In genomic region chr3:129628169-129628522, GRCh38 we compare ENCODE assay signal across 8 cellular contexts. TPM values are rescaled to one million over a fixed set of nuclear protein-coding genes. Genes with fewer than 3 reads are reported as not detected.
DNase-seq lines count a peak whose midpoint lies in the region; ATAC-seq and TF ChIP-seq lines count a peak whose summit lies in the region.

No MANE protein-coding gene starts in this region.

- no peak overlapping the region for H2AFZ ChIP-seq in OCI-LY3 (ENCODE audit: low read depth, low read length)

- DNase-seq in AML-193 (lab: John Stamatoyannopoulos, UW) = peak; percentile 94 to 98
- no peak for DNase-seq in endothelial cell (ENCODE audit: low spot score)
- DNase-seq in NCI-H2081 (lab: John Stamatoyannopoulos, UW) = no peak
- no peak for DNase-seq in D341Med (ENCODE audit: low spot score)
- no peak for DNase-seq in erythroblast (lab: John Stamatoyannopoulos, UW)

- H3K27ac ChIP-seq in OCI-LY3 (ENCODE audit: low read length) = no peak overlapping the region

- peak overlapping the region; percentile 91 for H3K4me3 Mint-ChIP-seq in endothelial cell (ENCODE audit: unreplicated experiment)
- H3K4me3 Mint-ChIP-seq in nephron = peak overlapping the region; percentile 86 to 89 (median 88)

- H3K9me3 Mint-ChIP-seq in endothelial cell (ENCODE audit: unreplicated experiment) = no peaks in the 10 kb centered on the region
- H3K9me3 Mint-ChIP-seq in nephron = no peaks in the 10 kb centered on the region

- peak overlapping the region; percentile 84 for H3K4me2 ChIP-seq in OCI-LY3 (ENCODE audit: low read length)

- TF ChIP-seq CTCF in OCI-LY3 (IDR thresholded peaks at IDR 0.05; ENCODE audit: low read depth, low read length) = no peak
- peak; percentile 13 for TF ChIP-seq CTCF in endothelial cell (IDR thresholded peaks at IDR 0.05; ENCODE audit: unreplicated experiment)
- TF ChIP-seq CTCF in nephron (IDR thresholded peaks at IDR 0.05; ENCODE audit: unreplicated experiment in 3 of 3) = no peak

- peaks cover 8% of the 10 kb centered on the region for H3K4me1 ChIP-seq in OCI-LY3 (ENCODE audit: low read length)

- H3K79me2 ChIP-seq in OCI-LY3 (ENCODE audit: low read length) = no peaks in the 10 kb centered on the region

- peaks cover 21% of the 10 kb centered on the region for H3K27me3 Mint-ChIP-seq in endothelial cell (ENCODE audit: unreplicated experiment)
- no peaks in the 10 kb centered on the region for H3K27me3 Mint-ChIP-seq in nephron (ENCODE audit: low read depth)

- H4K20me1 ChIP-seq in OCI-LY3 (ENCODE audit: insufficient read depth, low read length) = no peaks in the 10 kb centered on the region

- peak overlapping the region; percentile 92 for H3K4me3 ChIP-seq in OCI-LY3 (ENCODE audit: low read length)

- H3K9me3 ChIP-seq in OCI-LY3 (ENCODE audit: insufficient read depth, low read length) = no peaks in the 10 kb centered on the region

- H3K9ac ChIP-seq in OCI-LY3 (ENCODE audit: low read length) = peak overlapping the region; percentile 85

- H3K4me1 Mint-ChIP-seq in endothelial cell (ENCODE audit: unreplicated experiment) (peaks cover 38% of the 10 kb centered on the region), nephron (peaks cover 24% of the 10 kb centered on the region)

- ATAC-seq in GM18873 (IDR thresholded peaks at IDR 0.05; ENCODE audit: low FRiP score, unreplicated experiment) = no peak

- H3K36me3 ChIP-seq in OCI-LY3 (replicated peaks; ENCODE audit: low read depth, low read length) = no peaks in the 10 kb centered on the region

- no peaks in the 10 kb centered on the region for H3K27me3 ChIP-seq in OCI-LY3 (ENCODE audit: low read depth, low read length)

- TF ChIP-seq POLR2A in erythroblast (IDR thresholded peaks at IDR 0.05; ENCODE audit: low read length) = no peak

- H3K27ac Mint-ChIP-seq in endothelial cell (ENCODE audit: unreplicated experiment) = peak overlapping the region; percentile 97
- peak overlapping the region; percentile 84 to 91 (median 90) for H3K27ac Mint-ChIP-seq in nephron

- H3K36me3 Mint-ChIP-seq in endothelial cell (ENCODE audit: low read depth, unreplicated experiment) (peaks cover 3% of the 10 kb centered on the region), nephron (ENCODE audit: low read depth) (no peaks in the 10 kb centered on the region)

RNA-seq across cellular contexts. Expression of gene PLXND1, which starts 21.7 kb away (rescaled TPM):
- total RNA-seq in endothelial cell (ENCODE audit: unreplicated experiment) = 1,753 TPM

Comparison
In these comparisons a context has a peak if more than half of its experiments do, and no peak if none do; other contexts are left out.
1. DNase-seq: peak in AML-193 (2 of 2); none in endothelial cell (single experiment), NCI-H2081 (0 of 2), D341Med (single experiment) and erythroblast (0 of 2).